Comparison of ENCODE assay signal across 1 cellular context in the genomic region with DNA sequence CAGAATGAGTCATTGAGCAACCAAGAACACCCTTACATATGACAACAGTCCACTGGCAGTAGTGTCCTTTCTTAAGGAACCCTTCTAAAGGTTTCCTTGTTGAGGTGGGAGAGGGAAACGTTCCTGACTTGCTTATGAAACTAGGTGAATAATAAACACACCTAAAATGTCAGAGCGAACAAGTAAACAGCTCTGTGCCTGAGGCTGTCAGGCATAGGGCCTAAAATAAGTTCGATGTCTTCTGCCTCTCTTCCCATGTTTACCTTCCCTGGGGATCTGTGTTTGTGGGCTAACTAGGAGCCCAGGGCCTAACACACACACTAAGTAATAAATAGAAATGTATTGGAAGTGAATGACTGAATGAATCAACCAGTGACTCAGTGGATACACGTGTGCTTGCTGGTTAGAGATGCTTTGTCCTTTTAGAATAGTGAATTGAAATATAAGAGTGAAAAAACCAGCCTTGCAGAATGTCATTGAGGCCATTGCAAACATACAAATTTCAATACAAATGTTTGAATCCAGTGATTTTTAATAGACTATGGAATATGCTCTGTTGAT.
A peak's percentile ranks its signal among the peaks of the same experiment; 100 is the strongest.
TF ChIP-seq lines count a peak whose summit lies in the region.

No MANE protein-coding gene starts in this region.

TF ChIP-seq in IMR-90, 13 proteins besides CTCF, POLR2A, EP300 and RAD21 (continued from another document):
- TF ChIP-seq, protein P1, sequence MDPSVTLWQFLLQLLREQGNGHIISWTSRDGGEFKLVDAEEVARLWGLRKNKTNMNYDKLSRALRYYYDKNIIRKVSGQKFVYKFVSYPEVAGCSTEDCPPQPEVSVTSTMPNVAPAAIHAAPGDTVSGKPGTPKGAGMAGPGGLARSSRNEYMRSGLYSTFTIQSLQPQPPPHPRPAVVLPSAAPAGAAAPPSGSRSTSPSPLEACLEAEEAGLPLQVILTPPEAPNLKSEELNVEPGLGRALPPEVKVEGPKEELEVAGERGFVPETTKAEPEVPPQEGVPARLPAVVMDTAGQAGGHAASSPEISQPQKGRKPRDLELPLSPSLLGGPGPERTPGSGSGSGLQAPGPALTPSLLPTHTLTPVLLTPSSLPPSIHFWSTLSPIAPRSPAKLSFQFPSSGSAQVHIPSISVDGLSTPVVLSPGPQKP (IDR thresholded peaks at IDR 0.05; ENCODE audit: borderline replicate concordance, low read depth, low read length): no peak
- TF ChIP-seq, protein P2, sequence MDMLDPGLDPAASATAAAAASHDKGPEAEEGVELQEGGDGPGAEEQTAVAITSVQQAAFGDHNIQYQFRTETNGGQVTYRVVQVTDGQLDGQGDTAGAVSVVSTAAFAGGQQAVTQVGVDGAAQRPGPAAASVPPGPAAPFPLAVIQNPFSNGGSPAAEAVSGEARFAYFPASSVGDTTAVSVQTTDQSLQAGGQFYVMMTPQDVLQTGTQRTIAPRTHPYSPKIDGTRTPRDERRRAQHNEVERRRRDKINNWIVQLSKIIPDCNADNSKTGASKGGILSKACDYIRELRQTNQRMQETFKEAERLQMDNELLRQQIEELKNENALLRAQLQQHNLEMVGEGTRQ (IDR thresholded peaks at IDR 0.05; ENCODE audit: low read depth, low read length): no peak
- TF ChIP-seq RFX5 (IDR thresholded peaks at IDR 0.05; ENCODE audit: low read depth, low read length): no peak
- TF ChIP-seq RCOR1 (IDR thresholded peaks at IDR 0.05; ENCODE audit: insufficient replicate concordance, low read length): no peak
- TF ChIP-seq MAFK (IDR thresholded peaks at IDR 0.05; ENCODE audit: low read depth, low read length): no peak
- no peak for TF ChIP-seq SMC3 (IDR thresholded peaks at IDR 0.05; ENCODE audit: low read depth, low read length)
- no peak for TF ChIP-seq CHD1 (IDR thresholded peaks at IDR 0.05; ENCODE audit: low read depth, low read length)
- 0 out of 2 replicates have a peak, but pooled peaks have one; percentile 24 for TF ChIP-seq MXI1 (IDR thresholded peaks at IDR 0.05; ENCODE audit: borderline replicate concordance, low read depth, low read length)
